In genomic region chr22:42090596-42091445, GRCh38 we compare ENCODE assay signal across 8 cellular contexts. TPM values are rescaled to one million over a fixed set of nuclear protein-coding genes. Genes with fewer than 3 reads are reported as not detected.
DNase-seq lines count a peak whose midpoint lies in the region; ATAC-seq and TF ChIP-seq lines count a peak whose summit lies in the region.

TSS of gene NDUFA6 (minus strand) at chr22:42090772. CDS start at chr22:42090744, 28 bp downstream.

- DNase-seq in GM10248 (ENCODE audit: extremely low spot score) (peak; percentile 99), NCI-H1092 (lab: John Stamatoyannopoulos, UW) (peak; percentile 99), SKM-1 (lab: John Stamatoyannopoulos, UW; ENCODE audit: unreplicated experiment) (peak; percentile 98), glomerular visceral epithelial cell (ENCODE audit: extremely low spot score) (peak; percentile 98), osteoblast (ENCODE audit: insufficient read length, low spot score, missing footprints) (peak; percentile 99)

- H3K27me3 ChIP-seq in osteoblast (ENCODE audit: insufficient read depth, low read length) (no peaks in the 10 kb centered on the region), thymus (ENCODE audit: control insufficient read depth, insufficient read depth) (no peaks in the 10 kb centered on the region)

- peaks cover 3% of the 10 kb centered on the region for H4K20me1 ChIP-seq in osteoblast (ENCODE audit: insufficient read depth, low read length)

- H3K27ac Mint-ChIP-seq in activated naive CD8-positive, alpha-beta T cell = peak within 1 kb of the TSS; percentile 99

- H3K4me3 ChIP-seq in osteoblast (ENCODE audit: insufficient read depth, low read length) (peak within 1 kb of the TSS; percentile 100), thymus (ENCODE audit: low read length) (peak within 1 kb of the TSS; percentile 97)

- H3K4me1 Mint-ChIP-seq in activated naive CD8-positive, alpha-beta T cell (ENCODE audit: low read depth) = peaks cover 28% of the 10 kb centered on the region

- CTCF ChIA-PET in GM10248 (lab: Yijun Ruan, JAX) = interaction anchor here (0.8 to 4.3 kb wide), 50 partner anchors 9 to 383 kb away, joined by 3 to 26 read pairs (median 4); partner anchors contain the start of genes CENPM and SMDT1

- ATAC-seq in HG02588 (IDR thresholded peaks at IDR 0.05; ENCODE audit: unreplicated experiment) = peak; percentile 89

- H2AFZ ChIP-seq in osteoblast (ENCODE audit: low read length) = peak within 1 kb of the TSS; percentile 99

- POLR2A ChIA-PET in GM10248 (lab: Yijun Ruan, JAX) = interaction anchor here (0.6 to 1.8 kb wide), 3 partner anchors 11 to 150 kb away, joined by 3 to 7 read pairs (median 3); partner anchors contain the start of genes CENPM and SMDT1

- peak within 1 kb of the TSS; percentile 97 for H3K27ac ChIP-seq in osteoblast (ENCODE audit: low read depth, low read length)
- peak within 1 kb of the TSS; percentile 95 for H3K27ac ChIP-seq in thymus (ENCODE audit: low read depth)

- TF ChIP-seq CTCF in GM10248 (IDR thresholded peaks at IDR 0.05; ENCODE audit: control extremely low read depth, extremely low read depth, low read depth, missing control alignments) (peak; percentile 87), osteoblast (IDR thresholded peaks at IDR 0.05; ENCODE audit: extremely low read depth, low read depth, low read length) (peak; percentile 87)

- H3K9me3 ChIP-seq in osteoblast (ENCODE audit: low read depth, low read length) (no peaks in the 10 kb centered on the region), thymus (ENCODE audit: control insufficient read depth) (no peaks in the 10 kb centered on the region)

- peaks cover 7% of the 10 kb centered on the region for H3K4me1 ChIP-seq in osteoblast (ENCODE audit: insufficient read depth, low read length)
- peaks cover 6% of the 10 kb centered on the region for H3K4me1 ChIP-seq in thymus (ENCODE audit: control insufficient read depth, insufficient read depth, low read length)

- H3K27me3 Mint-ChIP-seq in activated naive CD8-positive, alpha-beta T cell = no peaks in the 10 kb centered on the region

- peak within 1 kb of the TSS; percentile 88 for H3K4me2 ChIP-seq in osteoblast (ENCODE audit: insufficient read depth, low read length)

- peaks cover 35% of the 10 kb centered on the region for H3K79me2 ChIP-seq in osteoblast (ENCODE audit: insufficient read depth, low read length)

- H3K4me3 Mint-ChIP-seq in activated naive CD8-positive, alpha-beta T cell = peak within 1 kb of the TSS; percentile 98

- H3K36me3 ChIP-seq in osteoblast (ENCODE audit: insufficient read depth, low read length) (peaks cover 17% of the 10 kb centered on the region), thymus (ENCODE audit: control insufficient read depth, insufficient read depth) (peaks cover 12% of the 10 kb centered on the region)

- no peaks in the 10 kb centered on the region for H3K9me3 Mint-ChIP-seq in activated naive CD8-positive, alpha-beta T cell (ENCODE audit: low read depth)

- H3K36me3 Mint-ChIP-seq in activated naive CD8-positive, alpha-beta T cell = peaks cover 8% of the 10 kb centered on the region

- under 1% methylated on average over 70 of the region's 70 CpGs for WGBS in thymus

RNA-seq across cellular contexts. Expression of gene NDUFA6, which starts in this region (rescaled TPM):
- total RNA-seq in osteoblast = 33.0 and 41.6 TPM in 2 replicates
- polyA plus RNA-seq in thymus = 90.0 TPM

Comparison
In these comparisons a context has a peak if more than half of its experiments do, and no peak if none do; other contexts are left out.
1. Peak in every context shown above with its lines: DNase-seq, ATAC-seq, H3K4me3 ChIP-seq and H3K27ac ChIP-seq.